Comparison of ENCODE assay signal across 12 cellular contexts in the genomic region with DNA sequence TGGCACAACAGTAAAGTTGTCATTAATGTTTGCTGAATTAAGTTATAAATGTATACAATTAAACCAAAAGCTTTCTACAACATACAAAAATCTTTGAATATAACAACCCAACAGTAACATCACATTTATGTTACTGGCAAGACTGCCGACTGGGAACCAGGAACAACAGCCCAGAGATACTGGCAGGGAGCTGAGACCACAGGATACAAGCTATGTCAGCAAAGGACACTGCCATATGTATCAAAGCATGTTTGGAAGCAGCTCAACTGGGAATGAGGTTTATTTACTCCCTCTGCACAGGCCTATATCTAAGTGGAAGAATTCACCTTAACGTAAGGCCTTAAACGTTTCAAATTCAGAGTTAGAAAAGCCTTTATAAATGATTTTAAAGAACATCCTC. TPM values are rescaled to one million over a fixed set of nuclear protein-coding genes. Genes with fewer than 3 reads are reported as not detected.
DNase-seq lines count a peak whose midpoint lies in the region; ATAC-seq and TF ChIP-seq lines count a peak whose summit lies in the region.
"Had no signal": no experiment of that assay in that cellular context is flagged by ENCODE, and none has a peak within 500 bp of the region (broad histone marks: within the 10 kb centered on the region; RNA-seq: fewer than 3 reads in every experiment).

No MANE protein-coding gene starts in this region.

- RAD21 ChIA-PET in HCT116 (lab: Charles Lee; ENCODE audit: low non-redundant PET in 1 of 2, low total read pairs in 2 of 2, uncharacterized antibody in 2 of 2, unreplicated experiment in 2 of 2), result no interaction called here

- intact Hi-C loops in HCT116 (cut with micrococcal nuclease), result loop anchor here (10.0 kb wide), 1 partner anchor 122 kb away; no protein-coding TSS in a partner anchor

- H3K79me2 ChIP-seq in HCT116 (ENCODE audit: insufficient read depth, low read length) (peaks cover 100% of the 10 kb centered on the region), GM23338 (replicated peaks; ENCODE audit: insufficient read depth) (no peaks in the 10 kb centered on the region)

- TF ChIP-seq POLR2A in HCT116 (IDR thresholded peaks at IDR 0.05; ENCODE audit: borderline replicate concordance, extremely low read depth, insufficient read depth, insufficient read length), result no peak

- H3K9ac ChIP-seq in HCT116 (ENCODE audit: low read length), result no peak overlapping the region
- H3K9ac ChIP-seq: BLaER1 treated with 17β-estradiol and CSF1 and Interleukin-3, amounts not matched to agents 10 nM and 100 nM had no signal

- no peaks in the 10 kb centered on the region for H3F3A ChIP-seq in GM23338 (replicated peaks; ENCODE audit: low read depth)

- H3K27me3 ChIP-seq in HCT116 (ENCODE audit: insufficient read depth, low read length) (no peaks in the 10 kb centered on the region), lung (ENCODE audit: control insufficient read depth, insufficient read depth) (no peaks in the 10 kb centered on the region), GM23338 (ENCODE audit: insufficient read depth) (no peaks in the 10 kb centered on the region)
- H3K27me3 ChIP-seq: BLaER1 treated with 17β-estradiol and CSF1 and Interleukin-3, amounts not matched to agents 10 nM and 100 nM had no signal

- H3K4me2 ChIP-seq in HCT116 (ENCODE audit: low read length), result no peak overlapping the region
- H3K4me2 ChIP-seq in GM23338, result no peak overlapping the region
- H3K4me2 ChIP-seq: BLaER1 treated with 17β-estradiol and CSF1 and Interleukin-3, amounts not matched to agents 10 nM and 100 nM had no signal

- H3K4me1 ChIP-seq in HCT116 (ENCODE audit: control insufficient read depth in 1 of 2, insufficient read depth in 2 of 2, low read length in 2 of 2) (no peaks in the 10 kb centered on the region; a peak in 1 of 4 replicates), lung (ENCODE audit: control insufficient read depth in 2 of 2, insufficient read depth in 2 of 2, low read length in 2 of 2) (peaks cover 0 to 15% of the 10 kb centered on the region in 2 donors), GM23338 (ENCODE audit: insufficient read depth) (no peaks in the 10 kb centered on the region; the same call in 1 of the 2 replicates)
- H3K4me1 ChIP-seq: BLaER1 treated with 17β-estradiol and CSF1 and Interleukin-3, amounts not matched to agents 10 nM and 100 nM had no signal

- CTCF ChIA-PET in HCT116 (lab: Charles Lee), result interaction anchor here (0.8 to 1.2 kb wide), 3 partner anchors 143 to 161 kb away, joined by 3 read pairs; no protein-coding TSS in a partner anchor

- H3K9me3 ChIP-seq in HCT116 (ENCODE audit: control insufficient read depth in 1 of 2, insufficient read depth in 1 of 2, low read depth in 1 of 2, low read length in 2 of 2), result no peaks in the 10 kb centered on the region
- no peaks in the 10 kb centered on the region for H3K9me3 ChIP-seq in lung (ENCODE audit: control insufficient read depth in 2 of 2, insufficient read depth in 1 of 2, low read length in 1 of 2)
- H3K9me3 ChIP-seq: BLaER1 treated with 17β-estradiol and CSF1 and Interleukin-3, amounts not matched to agents 10 nM and 100 nM had no signal

- 83 to 88% methylated on average over 3 of the region's 3 CpGs for WGBS in lung, 2 donors

- no peak overlapping the region for H3K4me3 ChIP-seq in HCT116 (replicated peaks in 1 of 2; ENCODE audit: low read depth in 1 of 2, low read length in 2 of 2)
- peak overlapping the region; percentile 4 for H3K4me3 ChIP-seq in lung
- no peak overlapping the region for H3K4me3 ChIP-seq in GM23338
- H3K4me3 ChIP-seq: BLaER1 treated with 17β-estradiol and CSF1 and Interleukin-3, amounts not matched to agents 10 nM and 100 nM; K562 had no signal

- H3K9me2 ChIP-seq in HCT116 (ENCODE audit: insufficient read depth) (no peaks in the 10 kb centered on the region), GM23338 (ENCODE audit: insufficient read depth) (no peaks in the 10 kb centered on the region)

- no TSS peak for BruUV-seq in HCT116 (replicated peaks; lab: Mats Ljungman, UMichigan)

- no peak overlapping the region for H3K4me3 Mint-ChIP-seq in GM23338
- H3K4me3 Mint-ChIP-seq: CD4-positive, CD25-positive, alpha-beta regulatory T cell had no signal

- no peak for TF ChIP-seq RAD21 in HCT116 (IDR thresholded peaks at IDR 0.05; ENCODE audit: low read depth)

- H4K20me1 ChIP-seq in HCT116 (ENCODE audit: insufficient read depth) (peaks cover 34% of the 10 kb centered on the region; the same call in 1 of the 2 replicates), GM23338 (replicated peaks; ENCODE audit: insufficient read depth) (no peaks in the 10 kb centered on the region)
- H4K20me1 ChIP-seq: BLaER1 treated with 17β-estradiol and CSF1 and Interleukin-3, amounts not matched to agents 10 nM and 100 nM had no signal

- H2AFZ ChIP-seq in HCT116 (ENCODE audit: low read depth, low read length, poor library complexity, severe bottlenecking) (no peak overlapping the region), GM23338 (no peak overlapping the region)

- DNase-seq in G401 (ENCODE audit: low spot score), result peak; percentile 91
- DNase-seq in HCT116 (ENCODE audit: low read depth, low spot score), result no peak
- peak; percentile 88 for DNase-seq in cerebellar cortex (ENCODE audit: low spot score)
- no peak for DNase-seq in lung (ENCODE audit: low spot score)
- no peak for DNase-seq in GM23338 (ENCODE audit: low spot score)
- DNase-seq: ACHN; CD4-positive, CD25-positive, alpha-beta regulatory T cell; DMS53 had no signal

- no peaks in the 10 kb centered on the region for H3K9me3 Mint-ChIP-seq in GM23338

- H3K36me3 ChIP-seq in HCT116 (ENCODE audit: control insufficient read depth in 1 of 2, insufficient read depth in 2 of 2, low read length in 2 of 2) (peaks cover 87 to 92% of the 10 kb centered on the region in 2 experiments), lung (ENCODE audit: control insufficient read depth in 2 of 2, insufficient read depth in 2 of 2, low read length in 2 of 2) (peaks cover 2% of the 10 kb centered on the region in 2 donors), GM23338 (ENCODE audit: insufficient read depth) (no peaks in the 10 kb centered on the region)
- H3K36me3 ChIP-seq: BLaER1 treated with 17β-estradiol and CSF1 and Interleukin-3, amounts not matched to agents 10 nM and 100 nM had no signal

- H3K27ac ChIP-seq in HCT116 (ENCODE audit: low read depth, low read length), result no peak overlapping the region
- no peak overlapping the region for H3K27ac ChIP-seq in lung (ENCODE audit: low read depth in 1 of 2, low read length in 1 of 2)
- H3K27ac ChIP-seq in GM23338 (ENCODE audit: low read depth), result no peak overlapping the region
- H3K27ac ChIP-seq: BLaER1 treated with 17β-estradiol and CSF1 and Interleukin-3, amounts not matched to agents 10 nM and 100 nM had no signal

- TF ChIP-seq CTCF in HCT116 (IDR thresholded peaks at IDR 0.05 in 2 of 3, conservative IDR thresholded peaks at IDR 0.05 in 1 of 3; ENCODE audit: borderline replicate concordance in 1 of 3, insufficient read depth in 1 of 3, low read depth in 2 of 3, low read length in 2 of 3) (no peak), lung (IDR thresholded peaks at IDR 0.05; ENCODE audit: control extremely low read depth, extremely low read depth) (no peak), GM23338 (conservative IDR thresholded peaks at IDR 0.05; ENCODE audit: low read depth in 2 of 2) (no peak)

- peaks cover 6% of the 10 kb centered on the region; the same call in 2 of the 3 replicates for H3K4me1 Mint-ChIP-seq in GM23338
- H3K4me1 Mint-ChIP-seq: CD4-positive, CD25-positive, alpha-beta regulatory T cell had no signal

- no peaks in the 10 kb centered on the region for H3K27me3 Mint-ChIP-seq in GM23338 (ENCODE audit: insufficient read depth, low read depth, poor library complexity)

- H3K36me3 Mint-ChIP-seq in GM23338 (ENCODE audit: low read depth), result no peaks in the 10 kb centered on the region
- H3K36me3 Mint-ChIP-seq: CD4-positive, CD25-positive, alpha-beta regulatory T cell had no signal

- H3K27ac Mint-ChIP-seq in GM23338, result no peak overlapping the region
- H3K27ac Mint-ChIP-seq: CD4-positive, CD25-positive, alpha-beta regulatory T cell had no signal

- POLR2A ChIA-PET in HCT116 (lab: Charles Lee), result interaction anchor here (1.2 to 1.5 kb wide), 3 partner anchors 10 to 50 kb away, joined by 3 to 5 read pairs (median 4); a partner anchor contains a TSS

- in situ Hi-C loops in G401 (cut with HindIII; ENCODE audit: low sequenced_read_pairs), result no loop called here

- ATAC-seq in HCT116 (no peak), lung (ENCODE audit: insufficient read depth, low FRiP score) (no peak), GM23338 (no peak), GM21825 (IDR thresholded peaks at IDR 0.05; ENCODE audit: unreplicated experiment) (no peak)
- no peak for ATAC-seq in activated CD4-positive, CD25-positive, alpha-beta regulatory T cell treated with anti-CD3 and anti-CD28 coated beads, Interleukin-2, amount 50 U/mL, for 24 hours
- ATAC-seq: K562 had no signal

TF ChIP-seq in HCT116, 20 proteins besides CTCF, POLR2A, EP300 and RAD21:
- TF ChIP-seq EGR1 (IDR thresholded peaks at IDR 0.05; ENCODE audit: low read depth), result no peak
- 0 out of 2 replicates have a peak, but pooled peaks have one; percentile 10 for TF ChIP-seq POLR2AphosphoS5 (IDR thresholded peaks at IDR 0.05; ENCODE audit: low read depth, low read length)
- TF ChIP-seq EZH2 (IDR thresholded peaks at IDR 0.05), result no peak
- TF ChIP-seq FOSL1 (IDR thresholded peaks at IDR 0.05; ENCODE audit: low read depth), result no peak

TF ChIP-seq in GM23338, 12 proteins besides CTCF, POLR2A, EP300 and RAD21 (continues in another document):
- TF ChIP-seq, protein P1, sequence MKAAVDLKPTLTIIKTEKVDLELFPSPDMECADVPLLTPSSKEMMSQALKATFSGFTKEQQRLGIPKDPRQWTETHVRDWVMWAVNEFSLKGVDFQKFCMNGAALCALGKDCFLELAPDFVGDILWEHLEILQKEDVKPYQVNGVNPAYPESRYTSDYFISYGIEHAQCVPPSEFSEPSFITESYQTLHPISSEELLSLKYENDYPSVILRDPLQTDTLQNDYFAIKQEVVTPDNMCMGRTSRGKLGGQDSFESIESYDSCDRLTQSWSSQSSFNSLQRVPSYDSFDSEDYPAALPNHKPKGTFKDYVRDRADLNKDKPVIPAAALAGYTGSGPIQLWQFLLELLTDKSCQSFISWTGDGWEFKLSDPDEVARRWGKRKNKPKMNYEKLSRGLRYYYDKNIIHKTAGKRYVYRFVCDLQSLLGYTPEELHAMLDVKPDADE (IDR thresholded peaks at IDR 0.05), result no peak
- TF ChIP-seq CREB1 (CRISPR knock-in tag; IDR thresholded peaks at IDR 0.05; ENCODE audit: low read depth) (no peak), EZH2phosphoT487 (IDR thresholded peaks at IDR 0.05; ENCODE audit: unreplicated experiment) (no peak)

RNA-seq across cellular contexts. Expression of a gene that starts 50.4 kb away (rescaled TPM):
- total RNA-seq in G401 (2014; rRNA removed; shearing (Covaris generic)), result 1.2 TPM in 2 replicates
- total RNA-seq in HCT116 (2021; ENCODE audit: unreplicated experiment) (128 TPM), lung (100 to 1,000 TPM in 1 of 2 donors, 10 to 100 TPM in 1; 43.5 to 144 TPM)
- 29.0 and 40.6 TPM in 2 replicates for polyA plus RNA-seq in HCT116 (2012)
- polyA plus RNA-seq in lung (10 to 100 TPM; 13.3 to 17.4 TPM), GM23338 (2016; fragmentation: Nextera tagmentation; extraction: Ambion mirVana) (4.2 and 4.6 TPM in 2 replicates)
- 5.0 and 6.9 TPM in 2 replicates for total RNA-seq in GM23338 (2014; rRNA removed; shearing (Covaris generic))
- total RNA-seq: CD4-positive, CD25-positive, alpha-beta regulatory T cell had no signal
- polyA plus RNA-seq: CD4-positive, CD25-positive, alpha-beta regulatory T cell had no signal

Comparison
In these comparisons a context has a peak if more than half of its experiments do, and no peak if none do; other contexts are left out.
1. DNase-seq: peak in G401 (single experiment) and cerebellar cortex (single experiment); none in HCT116 (single experiment), lung (single experiment) and GM23338 (single experiment).